In the genomic region with DNA sequence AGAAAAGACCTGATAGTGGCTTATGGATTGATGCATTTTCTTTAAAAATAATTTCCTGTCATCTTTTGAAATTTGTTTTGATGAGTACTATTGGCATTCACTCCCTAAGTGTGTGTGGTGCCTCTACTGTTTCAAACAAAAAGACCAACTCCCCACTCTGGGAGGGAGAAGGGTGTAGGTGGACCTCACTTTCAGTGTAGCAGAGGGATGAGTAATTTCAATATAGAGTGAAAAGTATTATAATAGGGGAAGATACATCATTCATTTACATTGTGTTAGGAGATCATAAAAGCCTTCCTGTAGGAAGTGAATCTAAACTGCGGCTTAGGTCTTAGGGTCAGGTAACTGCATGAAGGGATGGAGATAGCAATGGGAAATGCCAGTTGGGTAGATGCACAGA, we compare ENCODE assay signal across 26 cellular contexts. TPM values are rescaled to one million over a fixed set of nuclear protein-coding genes. Genes with fewer than 3 reads are reported as not detected.
"Had no signal": no experiment of that assay in that cellular context is flagged by ENCODE, and none has a peak within 500 bp of the region (broad histone marks: within the 10 kb centered on the region; RNA-seq: fewer than 3 reads in every experiment).

No MANE protein-coding gene starts in this region.

- H3K36me3 ChIP-seq: heart right ventricle, left lung, lower lobe of right lung, pancreas, prostate gland, suprapubic skin, thoracic aorta, tibial artery, upper lobe of right lung had no signal

- DNase-seq: heart right ventricle; left colon; left lung; lower lobe of right lung; mammary epithelial cell; mesenchymal stem cell; naive thymus-derived CD8-positive, alpha-beta T cell; pancreas; posterior cingulate gyrus; retina; right cardiac atrium; small intestine; spleen; stimulated activated CD4-positive, alpha-beta T cell treated with anti-CD3 and anti-CD28 coated beads, Interleukin-4, amount 100 ng/mL, for 24 hours; stimulated activated naive CD4-positive, alpha-beta T cell treated with Interleukin-2 at 50 U/mL for 16 hours; tibial artery; trophoblast cell; upper lobe of right lung had no signal

- H3K4me3 Mint-ChIP-seq: stimulated activated memory B cell treated with anti-CD40 and anti-IgM and Interleukin-4, amounts not matched to agents 10 μg/mL and 1 μg/mL and 100 μg/mL, for 72 hours had no signal

- FAIRE-seq: keratinocyte, pancreas, small intestine, urothelium cell line had no signal

- H3K27me3 ChIP-seq: hepatocyte, left lung, pancreas, spleen, suprapubic skin, tibial artery, upper lobe of right lung had no signal

- H3K27ac ChIP-seq: heart right ventricle, hepatocyte, left lung, lower lobe of right lung, pancreas, prostate gland, spleen, suprapubic skin, thoracic aorta, tibial artery, upper lobe of right lung had no signal

- H3K9me3 ChIP-seq: lower lobe of right lung, pancreas, prostate gland, suprapubic skin, thoracic aorta, tibial artery, upper lobe of right lung had no signal

- H3K36me3 Mint-ChIP-seq: stimulated activated memory B cell treated with anti-CD40 and anti-IgM and Interleukin-4, amounts not matched to agents 10 μg/mL and 1 μg/mL and 100 μg/mL, for 72 hours had no signal

- H3K27ac Mint-ChIP-seq: stimulated activated memory B cell treated with anti-CD40 and anti-IgM and Interleukin-4, amounts not matched to agents 10 μg/mL and 1 μg/mL and 100 μg/mL, for 72 hours had no signal

- ATAC-seq: heart right ventricle; left colon; left lung; lower lobe of right lung; naive thymus-derived CD8-positive, alpha-beta T cell; pancreas; right cardiac atrium; sciatic nerve; stimulated activated memory B cell treated with anti-CD40 and anti-IgM and Interleukin-4, amounts not matched to agents 10 μg/mL and 1 μg/mL and 100 μg/mL, for 72 hours; upper lobe of right lung had no signal

- H3K27me3 Mint-ChIP-seq: naive thymus-derived CD8-positive, alpha-beta T cell; stimulated activated memory B cell treated with anti-CD40 and anti-IgM and Interleukin-4, amounts not matched to agents 10 μg/mL and 1 μg/mL and 100 μg/mL, for 72 hours had no signal

- H3K4me1 Mint-ChIP-seq: stimulated activated memory B cell treated with anti-CD40 and anti-IgM and Interleukin-4, amounts not matched to agents 10 μg/mL and 1 μg/mL and 100 μg/mL, for 72 hours had no signal

- H3K4me3 ChIP-seq: heart right ventricle, hepatocyte, left lung, lower lobe of right lung, pancreas, prostate gland, spleen, suprapubic skin, thoracic aorta, tibial artery, upper lobe of right lung had no signal

- H3K4me1 ChIP-seq: heart right ventricle, left lung, lower lobe of right lung, pancreas, prostate gland, spleen, suprapubic skin, tibial artery, upper lobe of right lung had no signal

RNA-seq across cellular contexts. Expression of a gene that starts 46.4 kb away (rescaled TPM):
- total RNA-seq: mammary epithelial cell had no signal
